ENCODE assay signal across 10 cellular contexts in the genomic region with DNA sequence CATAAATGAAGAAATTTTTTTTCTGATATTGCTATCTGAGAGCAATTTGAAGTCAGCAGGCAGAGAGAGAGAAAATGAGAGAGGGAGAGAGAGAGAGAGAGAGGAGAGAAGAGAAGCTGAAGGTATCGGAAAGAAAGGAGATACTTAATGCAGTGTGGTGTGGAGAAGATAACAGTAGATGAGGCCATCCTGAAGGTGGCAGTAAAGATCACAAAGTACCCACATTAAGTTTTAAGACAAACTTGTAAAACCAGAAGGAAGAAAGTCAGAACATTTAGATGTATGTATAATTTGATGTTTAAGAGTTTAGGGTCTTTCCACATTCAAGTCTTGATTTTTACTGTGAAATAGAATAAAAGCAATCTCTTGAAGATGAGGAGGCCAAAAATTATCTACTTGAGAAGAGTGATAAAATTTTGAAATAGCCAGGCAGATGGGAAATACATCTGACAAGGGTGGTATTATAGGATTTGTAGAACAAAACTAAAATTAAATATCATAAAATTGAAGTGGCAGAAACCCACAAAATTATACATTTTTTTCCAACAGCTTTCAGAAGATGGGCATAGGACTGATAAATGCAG.
A peak's percentile ranks its signal among the peaks of the same experiment; 100 is the strongest.
DNase-seq lines count a peak whose midpoint lies in the region; ATAC-seq and TF ChIP-seq lines count a peak whose summit lies in the region.
"Had no signal": no experiment of that assay in that cellular context is flagged by ENCODE, and none has a peak within 500 bp of the region (broad histone marks: within the 10 kb centered on the region; RNA-seq: fewer than 3 reads in every experiment).

No MANE protein-coding gene starts in this region.

- no peak overlapping the region for H3K18ac ChIP-seq in H9 (ENCODE audit: insufficient read length, low read depth, low read length)

- H3T11ph ChIP-seq in H9 (ENCODE audit: low read length): no peak overlapping the region

- H2AK5ac ChIP-seq in H9 (ENCODE audit: insufficient read length, low read length): no peak overlapping the region

- H3K9me3 Mint-ChIP-seq in H9 (peaks cover 56 to 58% of the 10 kb centered on the region in 2 experiments), brain (peaks cover 0 to 20% (median 0%) of the 10 kb centered on the region in 5 experiments), naive B cell (no peaks in the 10 kb centered on the region)

- H3K9ac ChIP-seq in H9 (ENCODE audit: extremely low read depth, insufficient read length, low read length): no peak overlapping the region

- no peak overlapping the region for H3K27ac Mint-ChIP-seq in H9
- H3K27ac Mint-ChIP-seq in brain: no peak overlapping the region
- peak overlapping the region in 2 of 6 donors; percentile 18 to 55 for H3K27ac Mint-ChIP-seq in naive B cell

- H3K27ac ChIP-seq in H9 (ENCODE audit: insufficient read length, low read depth, low read length): no peak overlapping the region
- H3K27ac ChIP-seq: A549, SJSA1 had no signal

- H3K79me2 ChIP-seq in H9 (ENCODE audit: insufficient read depth, low read length): no peaks in the 10 kb centered on the region

- no peaks in the 10 kb centered on the region for H3K9me3 ChIP-seq in H9 (ENCODE audit: control insufficient read depth, low read depth, low read length)
- H3K9me3 ChIP-seq: A549, SJSA1 had no signal

- no peak overlapping the region for H4K91ac ChIP-seq in H9 (ENCODE audit: insufficient read length, low read depth, low read length)

- H4K20me1 ChIP-seq in H9 (ENCODE audit: control insufficient read depth, insufficient read depth, insufficient read length): no peaks in the 10 kb centered on the region

- TF ChIP-seq CTCF in H9 (conservative IDR thresholded peaks at IDR 0.05): peak; percentile 47
- TF ChIP-seq CTCF in brain (conservative IDR thresholded peaks at IDR 0.05): peak; percentile 59 to 66
- TF ChIP-seq CTCF in omental fat pad (IDR thresholded peaks at IDR 0.05): no peak

- H3K4ac ChIP-seq in H9 (ENCODE audit: low read depth, low read length): no peak overlapping the region

- H3K23ac ChIP-seq in H9 (ENCODE audit: insufficient read length, low read depth, low read length): no peak overlapping the region

- H3K27me3 ChIP-seq in H9 (ENCODE audit: insufficient read depth, low read length): no peaks in the 10 kb centered on the region
- H3K27me3 ChIP-seq: SJSA1 had no signal

- no peaks in the 10 kb centered on the region for H3K23me2 ChIP-seq in H9 (ENCODE audit: insufficient read length, low read depth, low read length, poor library complexity, severe bottlenecking)

- H3K79me1 ChIP-seq in H9 (ENCODE audit: insufficient read depth, low read depth, low read length, poor library complexity, severe bottlenecking): no peaks in the 10 kb centered on the region

- ATAC-seq in naive B cell (ENCODE audit: low read depth in 2 of 2) (peak; percentile 71 to 87), omental fat pad (ENCODE audit: low FRiP score) (no peak)
- ATAC-seq: A549 had no signal

- no CpG with 5 or more reads among the region's 1 CpG for WGBS in H9 (ENCODE audit: extremely low coverage, insufficient read length, low lambda C conversion rate)

- H3K4me3 Mint-ChIP-seq in H9 (no peak overlapping the region), brain (no peak overlapping the region), naive B cell (peak overlapping the region in 1 of 8 donors; percentile 41)

- H2BK5ac ChIP-seq in H9 (ENCODE audit: insufficient read length, low read length): no peak overlapping the region

- H3K4me1 Mint-ChIP-seq in H9 (peaks cover 0 to 2% of the 10 kb centered on the region in 2 experiments; a peak in 1 of 4 replicates), brain (no peaks in the 10 kb centered on the region), naive B cell (peaks cover 29 to 36% (median 34%) of the 10 kb centered on the region in 3 donors)

- DNase-seq in DMS 273 (lab: John Stamatoyannopoulos, UW; ENCODE audit: unreplicated experiment): peak; percentile 11
- no peak for DNase-seq in DMS 273 treated with DMSO at 0.1 percent for 48 hours (lab: John Stamatoyannopoulos, UW)
- DNase-seq in H9: no peak
- peak; percentile 36 to 39 for DNase-seq in NCI-H446 (lab: John Stamatoyannopoulos, UW)
- peak; percentile 50 for DNase-seq in naive B cell
- no peak for DNase-seq in omental fat pad (ENCODE audit: low spot score)
- no peak for DNase-seq in effector CD4-positive, alpha-beta T cell

- H3K4me2 ChIP-seq in H9 (ENCODE audit: insufficient read depth, insufficient read length, low read length): no peak overlapping the region
- H3K4me2 ChIP-seq: A549 had no signal

- no peaks in the 10 kb centered on the region for H3K4me1 ChIP-seq in H9 (ENCODE audit: insufficient read depth, low read length)
- H3K4me1 ChIP-seq: A549, SJSA1 had no signal

- no peak overlapping the region for H3K14ac ChIP-seq in H9 (ENCODE audit: insufficient read depth, low read length)

- peaks cover 0 to 17% (median 3%) of the 10 kb centered on the region in 3 experiments; a peak in 6 of 7 replicates for H3K36me3 Mint-ChIP-seq in H9 (ENCODE audit: insufficient read depth in 1 of 3, low read depth in 3 of 3)
- H3K36me3 Mint-ChIP-seq in brain: no peaks in the 10 kb centered on the region
- no peaks in the 10 kb centered on the region for H3K36me3 Mint-ChIP-seq in naive B cell

- no peak overlapping the region for H2BK15ac ChIP-seq in H9 (ENCODE audit: low read depth, low read length)

- no peak overlapping the region for H2BK120ac ChIP-seq in H9 (ENCODE audit: low read depth, low read length, poor library complexity, severe bottlenecking)

- no peak overlapping the region for H2AFZ ChIP-seq in H9 (ENCODE audit: low read length)

- H4K5ac ChIP-seq in H9 (ENCODE audit: insufficient read length, low read depth, low read length): no peak overlapping the region

- no peak overlapping the region for H4K8ac ChIP-seq in H9 (replicated peaks; ENCODE audit: insufficient read length, low read depth, low read length)

- H2BK12ac ChIP-seq in H9 (ENCODE audit: insufficient read length, low read depth, low read length): no peak overlapping the region

- H3K27me3 Mint-ChIP-seq in H9 (ENCODE audit: low read depth) (no peaks in the 10 kb centered on the region; the same call in 1 of the 2 replicates), brain (peaks cover 4% of the 10 kb centered on the region), naive B cell (no peaks in the 10 kb centered on the region)

- H3K56ac ChIP-seq in H9 (ENCODE audit: insufficient read length, low read depth, low read length): no peak overlapping the region

- H2BK20ac ChIP-seq in H9 (ENCODE audit: low read depth, low read length, poor library complexity, severe bottlenecking): no peak overlapping the region

Comparison
In these comparisons a context has a peak if more than half of its experiments do, and no peak if none do; other contexts are left out.
1. DNase-seq: peak in DMS 273 (single experiment), NCI-H446 (2 of 2) and naive B cell (single experiment); none in DMS 273 treated with DMSO at 0.1 percent for 48 hours (single experiment), H9 (single experiment), omental fat pad (single experiment) and effector CD4-positive, alpha-beta T cell (single experiment).
2. CTCF ChIP-seq: peak in H9 (single experiment) and brain (2 of 2); none in omental fat pad (0 of 3).